ENCODE assay signal across 20 cellular contexts in genomic region chr2:105439130-105439529, GRCh38. TPM values are rescaled to one million over a fixed set of nuclear protein-coding genes. Genes with fewer than 3 reads are reported as not detected.
DNase-seq lines count a peak whose midpoint lies in the region; ATAC-seq, FAIRE-seq and TF ChIP-seq lines count a peak whose summit lies in the region.
"Had no signal": no experiment of that assay in that cellular context is flagged by ENCODE, and none has a peak within 500 bp of the region (broad histone marks: within the 10 kb centered on the region; RNA-seq: fewer than 3 reads in every experiment).

No MANE protein-coding gene starts in this region.

- H3K36me3 ChIP-seq in astrocyte (ENCODE audit: insufficient read depth, low read length) (no peaks in the 10 kb centered on the region), neural progenitor cell (no peaks in the 10 kb centered on the region), stomach smooth muscle (ENCODE audit: control insufficient read depth in 2 of 2, insufficient read depth in 2 of 2, low read length in 2 of 2) (no peaks in the 10 kb centered on the region)

- H3K9me3 ChIP-seq in astrocyte (ENCODE audit: insufficient read depth, low read depth, low read length) (no peaks in the 10 kb centered on the region), neural progenitor cell (ENCODE audit: low read depth) (no peaks in the 10 kb centered on the region), stomach smooth muscle (ENCODE audit: control insufficient read depth in 2 of 2, low read length in 2 of 2) (no peaks in the 10 kb centered on the region)

- H3K4me1 ChIP-seq in astrocyte (ENCODE audit: insufficient read depth, low read length) = peaks cover 9% of the 10 kb centered on the region
- H3K4me1 ChIP-seq in neural progenitor cell = peaks cover 30% of the 10 kb centered on the region
- H3K4me1 ChIP-seq in stomach smooth muscle (ENCODE audit: control insufficient read depth, insufficient read depth, low read length) = peaks cover 39% of the 10 kb centered on the region

- H3K4me1 Mint-ChIP-seq in astrocyte (ENCODE audit: low read depth, unreplicated experiment) (peaks cover 17% of the 10 kb centered on the region), neural progenitor cell (peaks cover 26% of the 10 kb centered on the region)
- H3K4me1 Mint-ChIP-seq: activated CD4-positive, alpha-beta T cell treated with anti-CD3 and anti-CD28 coated beads, Interleukin-2, amount 10 ng/mL, durations not matched to agents 7 days and 5 days; activated naive CD4-positive, alpha-beta T cell treated with anti-CD3 and anti-CD28 coated beads, Interleukin-2, amount 10 ng/mL, durations not matched to agents 7 days and 5 days; CD4-positive, CD25-positive, alpha-beta regulatory T cell; central memory CD8-positive, alpha-beta T cell; naive thymus-derived CD4-positive, alpha-beta T cell had no signal

- H3K27me3 Mint-ChIP-seq in astrocyte (ENCODE audit: low read depth, unreplicated experiment) (peaks cover 3% of the 10 kb centered on the region), neural progenitor cell (ENCODE audit: insufficient read depth, low read depth) (peaks cover 5% of the 10 kb centered on the region)

- FAIRE-seq in astrocyte (lab: Jason Lieb, UNC) = no peak
- FAIRE-seq: D721Med had no signal

- DNase-seq in RPMI7951 (ENCODE audit: low read depth) (peak; percentile 65), astrocyte (ENCODE audit: low read depth) (peak; percentile 41), neural progenitor cell (ENCODE audit: low spot score) (no peak), mesenteric fat pad (ENCODE audit: low spot score) (no peak), NCI-H2081 treated with DMSO at 0.1 percent for 48 hours (lab: John Stamatoyannopoulos, UW) (no peak)
- DNase-seq: activated CD4-positive, alpha-beta T cell treated with anti-CD3 and anti-CD28 coated beads, Interleukin-2, amount 10 ng/mL, durations not matched to agents 7 days and 5 days; activated naive CD4-positive, alpha-beta T cell treated with anti-CD3 and anti-CD28 coated beads, Interleukin-2, amount 10 ng/mL, durations not matched to agents 7 days and 5 days; CD4-positive, CD25-positive, alpha-beta regulatory T cell; EL; glutamatergic neuron; HCEC 1CT; mesendoderm; MV-4-11; naive thymus-derived CD4-positive, alpha-beta T cell; NCI-H1694 had no signal

- no peak overlapping the region for H3K4me3 Mint-ChIP-seq in astrocyte (ENCODE audit: unreplicated experiment)
- no peak overlapping the region for H3K4me3 Mint-ChIP-seq in neural progenitor cell
- H3K4me3 Mint-ChIP-seq: activated CD4-positive, alpha-beta T cell treated with anti-CD3 and anti-CD28 coated beads, Interleukin-2, amount 10 ng/mL, durations not matched to agents 7 days and 5 days; activated naive CD4-positive, alpha-beta T cell treated with anti-CD3 and anti-CD28 coated beads, Interleukin-2, amount 10 ng/mL, durations not matched to agents 7 days and 5 days; CD4-positive, CD25-positive, alpha-beta regulatory T cell; central memory CD8-positive, alpha-beta T cell; naive thymus-derived CD4-positive, alpha-beta T cell had no signal

- no peaks in the 10 kb centered on the region for H3F3A ChIP-seq in neural progenitor cell (ENCODE audit: low read depth)

- no peak overlapping the region for H3K4me2 ChIP-seq in astrocyte (ENCODE audit: low read length)
- H3K4me2 ChIP-seq in neural progenitor cell = no peak overlapping the region

- H3K36me3 Mint-ChIP-seq in astrocyte (ENCODE audit: low read depth, unreplicated experiment) (no peaks in the 10 kb centered on the region), neural progenitor cell (no peaks in the 10 kb centered on the region)
- H3K36me3 Mint-ChIP-seq: activated naive CD4-positive, alpha-beta T cell treated with anti-CD3 and anti-CD28 coated beads, Interleukin-2, amount 10 ng/mL, durations not matched to agents 7 days and 5 days; CD4-positive, CD25-positive, alpha-beta regulatory T cell; naive thymus-derived CD4-positive, alpha-beta T cell had no signal

- no peaks in the 10 kb centered on the region for H4K20me1 ChIP-seq in astrocyte (ENCODE audit: insufficient read depth, low read length)
- no peaks in the 10 kb centered on the region for H4K20me1 ChIP-seq in neural progenitor cell (ENCODE audit: low read depth)

- no peaks in the 10 kb centered on the region for H3K9me3 Mint-ChIP-seq in astrocyte (ENCODE audit: unreplicated experiment)
- no peaks in the 10 kb centered on the region for H3K9me3 Mint-ChIP-seq in neural progenitor cell
- H3K9me3 Mint-ChIP-seq: activated CD4-positive, alpha-beta T cell treated with anti-CD3 and anti-CD28 coated beads, Interleukin-2, amount 10 ng/mL, durations not matched to agents 7 days and 5 days; activated naive CD4-positive, alpha-beta T cell treated with anti-CD3 and anti-CD28 coated beads, Interleukin-2, amount 10 ng/mL, durations not matched to agents 7 days and 5 days; CD4-positive, CD25-positive, alpha-beta regulatory T cell; central memory CD8-positive, alpha-beta T cell; naive thymus-derived CD4-positive, alpha-beta T cell had no signal

- no peak overlapping the region for H3K4me3 ChIP-seq in astrocyte (ENCODE audit: insufficient read depth, low read depth, low read length)
- H3K4me3 ChIP-seq in neural progenitor cell = no peak overlapping the region
- no peak overlapping the region for H3K4me3 ChIP-seq in stomach smooth muscle (ENCODE audit: low read length in 2 of 2)

- no peak overlapping the region for H3K27ac ChIP-seq in astrocyte (ENCODE audit: low read depth, low read length)
- H3K27ac ChIP-seq in neural progenitor cell = no peak overlapping the region
- H3K27ac ChIP-seq in stomach smooth muscle (ENCODE audit: low read length) = peak overlapping the region; percentile 31
- H3K27ac ChIP-seq: VCaP had no signal

- no peak overlapping the region for H3K9ac ChIP-seq in astrocyte (ENCODE audit: low read length)
- no peak overlapping the region for H3K9ac ChIP-seq in neural progenitor cell
- H3K9ac ChIP-seq in stomach smooth muscle (ENCODE audit: low read length in 2 of 2) = no peak overlapping the region

- TF ChIP-seq CTCF in astrocyte (IDR thresholded peaks at IDR 0.05; ENCODE audit: insufficient read depth, low read depth, low read length) = no peak
- no peak for TF ChIP-seq CTCF in neural progenitor cell (IDR thresholded peaks at IDR 0.05)

- ATAC-seq in HG03432 (IDR thresholded peaks at IDR 0.05; ENCODE audit: unreplicated experiment) = no peak
- ATAC-seq: naive thymus-derived CD4-positive, alpha-beta T cell had no signal

- H2AFZ ChIP-seq in astrocyte (ENCODE audit: low read depth, low read length) = no peak overlapping the region
- H2AFZ ChIP-seq in neural progenitor cell (replicated peaks) = no peak overlapping the region

- H3K27ac Mint-ChIP-seq in astrocyte (ENCODE audit: unreplicated experiment) (no peak overlapping the region), neural progenitor cell (peak overlapping the region; percentile 12)
- H3K27ac Mint-ChIP-seq: activated CD4-positive, alpha-beta T cell treated with anti-CD3 and anti-CD28 coated beads, Interleukin-2, amount 10 ng/mL, durations not matched to agents 7 days and 5 days; activated naive CD4-positive, alpha-beta T cell treated with anti-CD3 and anti-CD28 coated beads, Interleukin-2, amount 10 ng/mL, durations not matched to agents 7 days and 5 days; CD4-positive, CD25-positive, alpha-beta regulatory T cell; naive thymus-derived CD4-positive, alpha-beta T cell had no signal

- H3K27me3 ChIP-seq in astrocyte (ENCODE audit: insufficient read depth, low read length) (peaks cover 1% of the 10 kb centered on the region), neural progenitor cell (no peaks in the 10 kb centered on the region), stomach smooth muscle (ENCODE audit: control insufficient read depth in 1 of 2, insufficient read depth in 2 of 2, low read length in 2 of 2) (no peaks in the 10 kb centered on the region)

- H3K79me2 ChIP-seq in astrocyte (ENCODE audit: insufficient read depth, low read length) (no peaks in the 10 kb centered on the region), neural progenitor cell (ENCODE audit: low read depth) (no peaks in the 10 kb centered on the region)

RNA-seq across cellular contexts. Expression of gene FHL2, which starts 40.3 kb away (rescaled TPM):
- total RNA-seq in RPMI7951 (2014; rRNA removed; shearing (Covaris generic)) = 124 and 149 TPM in 2 replicates
- total RNA-seq in astrocyte (104 and 115 TPM in 2 replicates), neural progenitor cell (ENCODE audit: low replicate concordance) (17.8 and 20.7 TPM in 2 replicates), mesenteric fat pad (36.3 TPM)

Comparison
In these comparisons a context has a peak if more than half of its experiments do, and no peak if none do; other contexts are left out.
1. DNase-seq: peak in RPMI7951 (single experiment) and astrocyte (single experiment); none in neural progenitor cell (single experiment), mesenteric fat pad (single experiment) and NCI-H2081 treated with DMSO at 0.1 percent for 48 hours (single experiment).